In the genomic region with DNA sequence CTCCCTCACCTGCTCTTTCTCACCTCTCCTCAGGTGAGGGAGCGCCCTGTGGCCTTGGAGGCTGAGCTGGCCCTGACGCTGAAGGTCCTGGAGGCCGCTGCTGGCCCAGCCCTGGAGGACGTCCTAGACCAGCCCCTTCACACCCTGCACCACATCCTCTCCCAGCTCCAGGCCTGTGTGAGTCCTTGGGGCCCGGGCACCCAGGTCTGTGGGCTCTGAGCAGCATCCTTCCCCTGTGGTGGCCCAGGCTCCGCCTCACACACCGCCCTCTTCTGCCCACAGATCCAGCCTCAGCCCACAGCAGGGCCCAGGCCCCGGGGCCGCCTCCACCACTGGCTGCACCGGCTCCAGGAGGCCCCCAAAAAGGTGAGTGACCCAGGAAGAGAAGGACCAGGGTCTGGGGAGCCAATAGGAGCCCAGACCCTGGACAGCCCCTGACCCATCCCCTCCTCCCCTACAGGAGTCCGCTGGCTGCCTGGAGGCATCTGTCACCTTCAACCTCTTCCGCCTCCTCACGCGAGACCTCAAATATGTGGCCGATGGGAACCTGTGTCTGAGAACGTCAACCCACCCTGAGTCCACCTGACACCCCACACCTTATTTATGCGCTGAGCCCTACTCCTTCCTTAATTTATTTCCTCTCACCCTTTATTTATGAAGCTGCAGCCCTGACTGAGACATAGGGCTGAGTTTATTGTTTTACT, we compare ENCODE assay signal across 12 cellular contexts. TPM values are rescaled to one million over a fixed set of nuclear protein-coding genes. Genes with fewer than 3 reads are reported as not detected.
A peak's percentile ranks its signal among the peaks of the same experiment; 100 is the strongest.
DNase-seq lines count a peak whose midpoint lies in the region; ATAC-seq and TF ChIP-seq lines count a peak whose summit lies in the region.
"Had no signal": no experiment of that assay in that cellular context is flagged by ENCODE, and none has a peak within 500 bp of the region (broad histone marks: within the 10 kb centered on the region; RNA-seq: fewer than 3 reads in every experiment).

No MANE protein-coding gene starts in this region.

- no peak for TF ChIP-seq EP300 in stomach (IDR thresholded peaks at IDR 0.05)

- 59 to 68% (median 63%) methylated on average over 12 to 17 of the region's 17 CpGs for WGBS in stomach, 5 donors

- no peak overlapping the region for H3K27ac ChIP-seq in left ventricle myocardium inferior (replicated peaks)
- H3K27ac ChIP-seq in stomach = peak overlapping the region in 1 of 5 donors; percentile 22
- H3K27ac ChIP-seq: WERI-Rb-1 had no signal

- H3K36me3 ChIP-seq in left ventricle myocardium inferior (no peaks in the 10 kb centered on the region), stomach (no peaks in the 10 kb centered on the region)
- H3K36me3 ChIP-seq: WERI-Rb-1 had no signal

- H3K27me3 ChIP-seq in left ventricle myocardium inferior (ENCODE audit: low read depth) = peaks cover 95% of the 10 kb centered on the region
- H3K27me3 ChIP-seq in stomach = peaks cover 0 to 16% (median 4%) of the 10 kb centered on the region in 3 donors

- no peaks in the 10 kb centered on the region for H3K9me3 ChIP-seq in left ventricle myocardium inferior (replicated peaks)
- no peaks in the 10 kb centered on the region for H3K9me3 ChIP-seq in stomach

- TF ChIP-seq CTCF in left ventricle myocardium inferior (IDR thresholded peaks at IDR 0.05; ENCODE audit: borderline replicate concordance) (no peak), stomach (IDR thresholded peaks at IDR 0.05) (no peak)

- no peak for TF ChIP-seq POLR2A in stomach (IDR thresholded peaks at IDR 0.05)

- H3K4me3 ChIP-seq in left ventricle myocardium inferior = no peak overlapping the region
- no peak overlapping the region for H3K4me3 ChIP-seq in stomach

- ATAC-seq in Right ventricle myocardium inferior = peak; percentile 26
- no peak for ATAC-seq in GM19452 (IDR thresholded peaks at IDR 0.05; ENCODE audit: unreplicated experiment)
- ATAC-seq in HG03095 (IDR thresholded peaks at IDR 0.05; ENCODE audit: unreplicated experiment) = no peak

- H3K4me1 ChIP-seq in left ventricle myocardium inferior (no peaks in the 10 kb centered on the region), stomach (no peaks in the 10 kb centered on the region)

- intact Hi-C loops in Right ventricle myocardium inferior (cut with DNase I) (no loop called here), left ventricle myocardium inferior (cut with micrococcal nuclease) (no loop called here), stomach (cut with DNase I; ENCODE audit: low total_unique reads) (no loop called here)

- no peak for DNase-seq in Right ventricle myocardium inferior (ENCODE audit: missing footprints)
- DNase-seq in left ventricle myocardium inferior = no peak
- DNase-seq in activated T-helper 1 cell treated with Interleukin-2 at 50 U/mL for 16 hours (ENCODE audit: low read depth) = peak; percentile 48
- DNase-seq in islet precursor cell = peak; percentile 24
- DNase-seq in stomach = peak; percentile 40
- no peak for DNase-seq in NCI-H446 treated with DMSO at 0.1 percent for 48 hours (lab: John Stamatoyannopoulos, UW)
- DNase-seq: hypothalamus, naive B cell, NCI-H1105 treated with DMSO at 0.1 percent for 48 hours, WERI-Rb-1 had no signal

RNA-seq across cellular contexts. Expression of gene IFNL1, which starts 1.9 kb away (rescaled TPM):
- total RNA-seq in Right ventricle myocardium inferior (not detected), left ventricle myocardium inferior (not detected), stomach (not detected)
- not detected for polyA plus RNA-seq in stomach

RNA-seq across cellular contexts. Expression of gene LRFN1, which starts 22.6 kb away (rescaled TPM):
- total RNA-seq in Right ventricle myocardium inferior (0.41 TPM), left ventricle myocardium inferior (0.08 TPM), stomach (1 to 10 TPM in 1 of 5 donors, under 1 TPM in 3, not detected in 1; 0.18 to 2.3 (median 0.29) TPM)
- polyA plus RNA-seq in stomach = 1 to 10 TPM in 1 of 3 donors, under 1 TPM in 2; 0.31 to 1.2 (median 0.80) TPM

RNA-seq across cellular contexts. Expression of gene IFNL2, which starts 29.9 kb away (rescaled TPM):
- total RNA-seq in Right ventricle myocardium inferior (not detected), left ventricle myocardium inferior (not detected), stomach (not detected)
- polyA plus RNA-seq in stomach = not detected

RNA-seq across cellular contexts. Expression of gene GMFG, which starts 37.8 kb away (rescaled TPM):
- 20.2 TPM for total RNA-seq in Right ventricle myocardium inferior
- 15.6 TPM for total RNA-seq in left ventricle myocardium inferior
- total RNA-seq in stomach = 10 to 100 TPM in 2 of 5 donors, not detected in 3; 12.9 to 18.2 TPM
- 10 to 100 TPM; 31.6 to 69.8 (median 56.0) TPM for polyA plus RNA-seq in stomach

RNA-seq across cellular contexts. Expression of gene SAMD4B, which starts 44.1 kb away (rescaled TPM):
- total RNA-seq in Right ventricle myocardium inferior (40.6 TPM), left ventricle myocardium inferior (47.9 TPM), stomach (100 to 1,000 TPM in 2 of 5 donors, 10 to 100 TPM in 3; 52.1 to 136 (median 63.4) TPM)
- polyA plus RNA-seq in stomach = 10 to 100 TPM; 49.9 to 76.9 (median 69.0) TPM

Comparison
In these comparisons a context has a peak if more than half of its experiments do, and no peak if none do; other contexts are left out.
1. DNase-seq: peak in activated T-helper 1 cell treated with Interleukin-2 at 50 U/mL for 16 hours (single experiment), islet precursor cell (single experiment) and stomach (single experiment); none in Right ventricle myocardium inferior (single experiment), left ventricle myocardium inferior (single experiment) and NCI-H446 treated with DMSO at 0.1 percent for 48 hours (single experiment).